1 cellular context compared by ENCODE assay signal in genomic region chr2:24771099-24771498, GRCh38.
TF ChIP-seq lines count a peak whose summit lies in the region.

No MANE protein-coding gene starts in this region.

TF ChIP-seq in HepG2, 621 proteins besides CTCF, POLR2A, EP300 and RAD21:
- TF ChIP-seq PHF20 (CRISPR knock-in tag; IDR thresholded peaks at IDR 0.05), result no peak
- TF ChIP-seq ZNF282 (IDR thresholded peaks at IDR 0.05; ENCODE audit: partially characterized antibody), result peak; percentile 33
- no peak for TF ChIP-seq CBFB (CRISPR knock-in tag; IDR thresholded peaks at IDR 0.05)
TF ChIP-seq in HepG2: peak in this region for 1.
